In the genomic region with DNA sequence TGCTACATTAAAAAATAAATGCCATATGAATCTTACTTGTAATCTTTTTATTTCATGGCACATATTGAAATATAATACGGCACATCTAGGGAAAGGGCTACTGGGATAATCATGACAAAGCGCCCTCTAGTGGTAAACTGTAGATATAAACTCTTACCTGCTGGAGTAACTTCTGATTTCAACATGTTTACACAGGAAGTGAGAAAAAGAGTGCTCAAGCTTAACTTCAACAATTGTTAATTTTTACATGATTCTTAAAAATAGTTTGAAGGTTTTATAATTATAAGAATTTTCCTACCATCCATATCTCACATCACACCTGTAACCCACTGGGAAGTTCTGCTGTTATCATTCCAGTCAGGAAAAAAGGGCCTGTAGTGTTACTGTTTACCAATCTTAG, we compare ENCODE assay signal across 8 cellular contexts. TPM values are rescaled to one million over a fixed set of nuclear protein-coding genes. Genes with fewer than 3 reads are reported as not detected.
DNase-seq lines count a peak whose midpoint lies in the region; ATAC-seq, FAIRE-seq and TF ChIP-seq lines count a peak whose summit lies in the region.

No MANE protein-coding gene starts in this region.

- H3K9ac ChIP-seq in kidney (ENCODE audit: low read length in 2 of 2): no peak overlapping the region

- no peaks in the 10 kb centered on the region for H3K27me3 ChIP-seq in upper lobe of left lung

- no peaks in the 10 kb centered on the region for H3K36me3 ChIP-seq in kidney (ENCODE audit: control insufficient read depth in 1 of 2, insufficient read depth in 2 of 2, low read length in 2 of 2)
- H3K36me3 ChIP-seq in upper lobe of left lung: no peaks in the 10 kb centered on the region

- H3K4me3 Mint-ChIP-seq in activated naive CD8-positive, alpha-beta T cell treated with anti-CD3 and anti-CD28 coated beads, Interleukin-2, amount 10 ng/mL, durations not matched to agents 7 days and 5 days: no peak overlapping the region
- H3K4me3 Mint-ChIP-seq in activated naive CD8-positive, alpha-beta T cell treated with anti-CD3 and anti-CD28 coated beads, Interleukin-2, amount 50 U/mL, for 24 hours: no peak overlapping the region

- H3K9me3 Mint-ChIP-seq in activated naive CD8-positive, alpha-beta T cell treated with anti-CD3 and anti-CD28 coated beads, Interleukin-2, amount 10 ng/mL, durations not matched to agents 7 days and 5 days: no peaks in the 10 kb centered on the region
- H3K9me3 Mint-ChIP-seq in activated naive CD8-positive, alpha-beta T cell treated with anti-CD3 and anti-CD28 coated beads, Interleukin-2, amount 50 U/mL, for 24 hours: no peaks in the 10 kb centered on the region

- DNase-seq in activated naive CD8-positive, alpha-beta T cell treated with anti-CD3 and anti-CD28 coated beads, Interleukin-2, amount 10 ng/mL, durations not matched to agents 7 days and 5 days: no peak
- DNase-seq in activated naive CD8-positive, alpha-beta T cell treated with anti-CD3 and anti-CD28 coated beads, Interleukin-2, amount 50 U/mL, for 24 hours: no peak
- DNase-seq in NCI-H69 (lab: John Stamatoyannopoulos, UW): peak; percentile 86
- peak; percentile 64 for DNase-seq in astrocyte of the hippocampus (ENCODE audit: low read depth, low spot score)
- DNase-seq in kidney: no peak
- no peak for DNase-seq in upper lobe of left lung

- peaks cover 12% of the 10 kb centered on the region for H3K27me3 Mint-ChIP-seq in activated naive CD8-positive, alpha-beta T cell treated with anti-CD3 and anti-CD28 coated beads, Interleukin-2, amount 10 ng/mL, durations not matched to agents 7 days and 5 days
- H3K27me3 Mint-ChIP-seq in activated naive CD8-positive, alpha-beta T cell treated with anti-CD3 and anti-CD28 coated beads, Interleukin-2, amount 50 U/mL, for 24 hours: no peaks in the 10 kb centered on the region

- H3K4me1 ChIP-seq in kidney (ENCODE audit: control insufficient read depth in 1 of 2, insufficient read depth in 1 of 2, low read depth in 1 of 2, low read length in 2 of 2): peaks cover 0 to 2% of the 10 kb centered on the region in 2 donors
- H3K4me1 ChIP-seq in upper lobe of left lung: peaks cover 12 to 17% (median 15%) of the 10 kb centered on the region in 4 donors

- 0 to 1% methylated on average over 2 of the region's 2 CpGs for WGBS in upper lobe of left lung, 2 donors

- no peak for ATAC-seq in activated naive CD8-positive, alpha-beta T cell treated with anti-CD3 and anti-CD28 coated beads, Interleukin-2, amount 10 ng/mL, durations not matched to agents 7 days and 5 days (ENCODE audit: low read depth)
- ATAC-seq in activated naive CD8-positive, alpha-beta T cell treated with anti-CD3 and anti-CD28 coated beads, Interleukin-2, amount 50 U/mL, for 24 hours: no peak
- ATAC-seq in HG03565 (IDR thresholded peaks at IDR 0.05; ENCODE audit: unreplicated experiment): peak; percentile 19
- peak in 1 of 2 donors; percentile 44 for ATAC-seq in upper lobe of left lung (ENCODE audit: low FRiP score in 2 of 2)
- no peak for ATAC-seq in GM19328 (IDR thresholded peaks at IDR 0.05; ENCODE audit: unreplicated experiment)

- H3K27ac Mint-ChIP-seq in activated naive CD8-positive, alpha-beta T cell treated with anti-CD3 and anti-CD28 coated beads, Interleukin-2, amount 10 ng/mL, durations not matched to agents 7 days and 5 days: peak overlapping the region; percentile 12
- no peak overlapping the region for H3K27ac Mint-ChIP-seq in activated naive CD8-positive, alpha-beta T cell treated with anti-CD3 and anti-CD28 coated beads, Interleukin-2, amount 50 U/mL, for 24 hours

- peak; percentile 94 for FAIRE-seq in kidney (lab: Jason Lieb, UNC)

- TF ChIP-seq CTCF in kidney (IDR thresholded peaks at IDR 0.05; ENCODE audit: borderline replicate concordance, extremely low read depth, insufficient read depth) (peak; percentile 57), upper lobe of left lung (IDR thresholded peaks at IDR 0.05) (peak; percentile 58 to 75 (median 68))

- no peaks in the 10 kb centered on the region for H3K9me3 ChIP-seq in kidney (ENCODE audit: control insufficient read depth in 1 of 2, low read length in 2 of 2)
- H3K9me3 ChIP-seq in upper lobe of left lung: no peaks in the 10 kb centered on the region

- TF ChIP-seq EP300 in upper lobe of left lung (IDR thresholded peaks at IDR 0.05): no peak

- no peak for TF ChIP-seq POLR2A in upper lobe of left lung (IDR thresholded peaks at IDR 0.05)

- H3K36me3 Mint-ChIP-seq in activated naive CD8-positive, alpha-beta T cell treated with anti-CD3 and anti-CD28 coated beads, Interleukin-2, amount 10 ng/mL, durations not matched to agents 7 days and 5 days: no peaks in the 10 kb centered on the region
- H3K36me3 Mint-ChIP-seq in activated naive CD8-positive, alpha-beta T cell treated with anti-CD3 and anti-CD28 coated beads, Interleukin-2, amount 50 U/mL, for 24 hours (ENCODE audit: low read depth): no peaks in the 10 kb centered on the region

- peaks cover 11% of the 10 kb centered on the region for H3K4me1 Mint-ChIP-seq in activated naive CD8-positive, alpha-beta T cell treated with anti-CD3 and anti-CD28 coated beads, Interleukin-2, amount 10 ng/mL, durations not matched to agents 7 days and 5 days
- peaks cover 13% of the 10 kb centered on the region for H3K4me1 Mint-ChIP-seq in activated naive CD8-positive, alpha-beta T cell treated with anti-CD3 and anti-CD28 coated beads, Interleukin-2, amount 50 U/mL, for 24 hours

- no peak overlapping the region for H3K4me3 ChIP-seq in kidney (ENCODE audit: low read length in 2 of 2)
- H3K4me3 ChIP-seq in upper lobe of left lung: no peak overlapping the region

- POLR2A ChIA-PET in activated naive CD8-positive, alpha-beta T cell treated with anti-CD3 and anti-CD28 coated beads, Interleukin-2, amount 10 ng/mL, durations not matched to agents 7 days and 5 days (lab: Charles Lee): no interaction called here

- intact Hi-C loops in kidney (cut with DNase I): no loop called here

- H3K27ac ChIP-seq in kidney (ENCODE audit: low read depth in 2 of 2, low read length in 2 of 2) (no peak overlapping the region), upper lobe of left lung (peak overlapping the region in 1 of 4 donors; percentile 13)

RNA-seq across cellular contexts. Expression of gene HEPACAM2, which starts 2.0 kb away (rescaled TPM):
- total RNA-seq in activated naive CD8-positive, alpha-beta T cell treated with anti-CD3 and anti-CD28 coated beads, Interleukin-2, amount 10 ng/mL, durations not matched to agents 7 days and 5 days: not detected
- total RNA-seq in kidney: 2.5 TPM
- polyA plus RNA-seq in kidney (ENCODE audit: insufficient read depth, low read depth, low replicate concordance): 15.1 TPM
- total RNA-seq in upper lobe of left lung: 1 to 10 TPM in 1 of 6 donors, under 1 TPM in 3, not detected in 2; 0.30 to 7.3 (median 0.30) TPM

RNA-seq across cellular contexts. Expression of gene VPS50, which starts 3.9 kb away (rescaled TPM):
- 10 to 100 TPM; 22.6 to 24.4 TPM for total RNA-seq in activated naive CD8-positive, alpha-beta T cell treated with anti-CD3 and anti-CD28 coated beads, Interleukin-2, amount 10 ng/mL, durations not matched to agents 7 days and 5 days
- total RNA-seq in kidney (33.8 TPM), upper lobe of left lung (10 to 100 TPM in 5 of 6 donors, 1 to 10 TPM in 1; 8.3 to 30.4 (median 21.9) TPM)
- polyA plus RNA-seq in kidney (ENCODE audit: insufficient read depth, low read depth, low replicate concordance): 12.9 TPM

Comparison
In these comparisons a context has a peak if more than half of its experiments do, and no peak if none do; other contexts are left out.
1. DNase-seq: peak in NCI-H69 (single experiment) and astrocyte of the hippocampus (single experiment); none in activated naive CD8-positive, alpha-beta T cell treated with anti-CD3 and anti-CD28 coated beads, Interleukin-2, amount 10 ng/mL, durations not matched to agents 7 days and 5 days (single experiment), activated naive CD8-positive, alpha-beta T cell treated with anti-CD3 and anti-CD28 coated beads, Interleukin-2, amount 50 U/mL, for 24 hours (single experiment), kidney (single experiment) and upper lobe of left lung (0 of 2).